Comparison of ENCODE assay signal across 8 cellular contexts in genomic region chr2:151828143-151828889, GRCh38. TPM values are rescaled to one million over a fixed set of nuclear protein-coding genes. Genes with fewer than 3 reads are reported as not detected.
A peak's percentile ranks its signal among the peaks of the same experiment; 100 is the strongest.
DNase-seq lines count a peak whose midpoint lies in the region; ATAC-seq and TF ChIP-seq lines count a peak whose summit lies in the region.

A gene with protein sequence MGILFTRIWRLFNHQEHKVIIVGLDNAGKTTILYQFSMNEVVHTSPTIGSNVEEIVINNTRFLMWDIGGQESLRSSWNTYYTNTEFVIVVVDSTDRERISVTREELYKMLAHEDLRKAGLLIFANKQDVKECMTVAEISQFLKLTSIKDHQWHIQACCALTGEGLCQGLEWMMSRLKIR (minus strand): TSS chr2:151828421. CDS start chr2:151828176, 245 bp downstream.

- peak within 1 kb of the TSS; percentile 87 for H3K4me3 ChIP-seq in choroid plexus epithelial cell (ENCODE audit: low read depth, low read length)

- H3K4me1 Mint-ChIP-seq in activated CD4-positive, alpha-beta T cell treated with anti-CD3 and anti-CD28 coated beads for 36 hours = peaks cover 48% of the 10 kb centered on the region

- peak; percentile 96 for ATAC-seq in HG03442 (IDR thresholded peaks at IDR 0.05; ENCODE audit: unreplicated experiment)
- ATAC-seq in activated CD4-positive, alpha-beta T cell treated with anti-CD3 and anti-CD28 coated beads for 36 hours = peak; percentile 97

- peak; percentile 98 for DNase-seq in Ammon's horn (ENCODE audit: low spot score)
- DNase-seq in GM19238 (ENCODE audit: insufficient read length, low spot score) = peak; percentile 78
- DNase-seq in NCI-H524 (lab: John Stamatoyannopoulos, UW) = peak; percentile 73 to 92
- DNase-seq in activated CD4-positive, alpha-beta T cell treated with anti-CD3 and anti-CD28 coated beads for 36 hours = peak; percentile 97
- peak; percentile 97 for DNase-seq in choroid plexus epithelial cell (ENCODE audit: low read depth)
- peak; percentile 97 for DNase-seq in kidney tubule cell (ENCODE audit: low spot score)
- peak; percentile 83 to 92 (median 88) for DNase-seq in stimulated activated CD4-positive, alpha-beta T cell treated with anti-CD3 and anti-CD28 coated beads, Interleukin-1b, Interleukin-23, amount 100 ng/mL, for 24 hours (ENCODE audit: low read depth in 4 of 4, low spot score in 1 of 4)

- POLR2A ChIA-PET in activated CD4-positive, alpha-beta T cell treated with anti-CD3 and anti-CD28 coated beads for 36 hours (lab: Charles Lee) = interaction anchor here (1.0 kb wide), 1 partner anchor 17 kb away, joined by 3 read pairs; no protein-coding TSS in a partner anchor

- peak within 1 kb of the TSS; percentile 94 for H3K27ac Mint-ChIP-seq in activated CD4-positive, alpha-beta T cell treated with anti-CD3 and anti-CD28 coated beads for 36 hours

- no peak for TF ChIP-seq CTCF in choroid plexus epithelial cell (conservative IDR thresholded peaks at IDR 0.05; ENCODE audit: low read depth, low read length)

- CTCF ChIA-PET in activated CD4-positive, alpha-beta T cell treated with anti-CD3 and anti-CD28 coated beads for 36 hours (lab: Charles Lee) = interaction anchor here (0.5 to 2.0 kb wide), 6 partner anchors 9 to 210 kb away, joined by 3 to 8 read pairs (median 4); no protein-coding TSS in a partner anchor

- peaks cover 4% of the 10 kb centered on the region for H3K36me3 Mint-ChIP-seq in activated CD4-positive, alpha-beta T cell treated with anti-CD3 and anti-CD28 coated beads for 36 hours (ENCODE audit: low read depth)

- H3K27me3 Mint-ChIP-seq in activated CD4-positive, alpha-beta T cell treated with anti-CD3 and anti-CD28 coated beads for 36 hours = no peaks in the 10 kb centered on the region

- intact Hi-C loops in activated CD4-positive, alpha-beta T cell treated with anti-CD3 and anti-CD28 coated beads for 36 hours (cut with DNase I, micrococcal nuclease) = loop anchor here (1.0 to 10.0 kb wide), 10 partner anchors 8 to 890 kb away; partner anchors contain the start of genes ARL6IP6 (in 1 of the 2), NMI (in 1 of the 2) and STAM2 (in 1 of the 2)

- no peaks in the 10 kb centered on the region for H3K9me3 Mint-ChIP-seq in activated CD4-positive, alpha-beta T cell treated with anti-CD3 and anti-CD28 coated beads for 36 hours (ENCODE audit: low read depth)

- H3K4me3 Mint-ChIP-seq in activated CD4-positive, alpha-beta T cell treated with anti-CD3 and anti-CD28 coated beads for 36 hours = peak within 1 kb of the TSS; percentile 97

RNA-seq across cellular contexts. Expression of the gene that starts here (rescaled TPM):
- 10 to 100 TPM; 60.8 to 64.9 TPM for total RNA-seq in activated CD4-positive, alpha-beta T cell treated with anti-CD3 and anti-CD28 coated beads for 36 hours

Comparison
In these comparisons a context has a peak if more than half of its experiments do, and no peak if none do; other contexts are left out.
1. Peak in every context shown above with its lines: DNase-seq, ATAC-seq and H3K4me3 ChIP-seq.